In genomic region chr21:32089771-32090170, GRCh38 we compare ENCODE assay signal across 33 cellular contexts.
"Had no signal": no experiment of that assay in that cellular context is flagged by ENCODE, and none has a peak within 500 bp of the region (broad histone marks: within the 10 kb centered on the region; RNA-seq: fewer than 3 reads in every experiment).

No MANE protein-coding gene starts in this region.

- H3K9me3 ChIP-seq: adrenal gland, body of pancreas, breast epithelium had no signal

- H3K36me3 ChIP-seq: adrenal gland, brain microvascular endothelial cell, breast epithelium had no signal

- H3K4me3 ChIP-seq: adrenal gland, body of pancreas, breast epithelium had no signal

- H3K27me3 ChIP-seq: adrenal gland, body of pancreas, brain microvascular endothelial cell, breast epithelium had no signal

- FAIRE-seq: astrocyte, TTC549 had no signal

- ATAC-seq: activated CD8-positive, alpha-beta T cell treated with anti-CD3 and anti-CD28 coated beads for 36 hours; activated naive CD4-positive, alpha-beta T cell treated with anti-CD3 and anti-CD28 coated beads, Interleukin-2, amount 50 U/mL, for 72 hours; activated T-cell treated with anti-CD3 and anti-CD28 coated beads, Interleukin-2, amount 50 U/mL, for 4 hours; activated T-cell treated with anti-CD3 and anti-CD28 coated beads, Interleukin-2, amount 50 U/mL, for 72 hours; activated T-helper 17 cell treated with anti-CD3 and anti-CD28 coated beads, Interleukin-2, amount 50 U/mL, for 72 hours; body of pancreas had no signal

- H3K4me1 ChIP-seq: adrenal gland, body of pancreas, breast epithelium had no signal

- DNase-seq: activated B cell treated with CpG ODN at 0.5 μM for 24 hours; activated CD4-positive, alpha-beta memory T cell treated with anti-CD3 and anti-CD28 coated beads for 36 hours; activated CD4-positive, alpha-beta T cell treated with anti-CD3 and anti-CD28 coated beads for 4 hours; activated CD4-positive, alpha-beta T cell treated with anti-CD3 and anti-CD28 coated beads, Interleukin-2, amount 10 ng/mL, durations not matched to agents 24 days and 14 days; activated CD4-positive, alpha-beta T cell treated with anti-CD3 and anti-CD28 coated beads, Interleukin-2, amount 50 U/mL, for 1 hour; activated CD4-positive, alpha-beta T cell treated with anti-CD3 and anti-CD28 coated beads, Interleukin-2, amount 50 U/mL, for 4 hours; activated CD4-positive, CD25-positive, alpha-beta regulatory T cell treated with anti-CD3 and anti-CD28 coated beads, Interleukin-2, amount 50 U/mL, for 72 hours; activated CD8-positive, alpha-beta memory T cell treated with anti-CD3 and anti-CD28 coated beads, Interleukin-2, amount 50 U/mL, for 4 hours; activated CD8-positive, alpha-beta T cell treated with anti-CD3 and anti-CD28 coated beads for 36 hours; activated effector memory CD4-positive, alpha-beta T cell treated with anti-CD3 and anti-CD28 coated beads, Interleukin-2, amount 50 U/mL, for 16 hours; activated gamma-delta T cell treated with Interleukin-2 at 50 U/mL for 16 hours; activated naive CD4-positive, alpha-beta T cell; activated naive CD4-positive, alpha-beta T cell treated with anti-CD3 and anti-CD28 coated beads for 36 hours; activated naive CD4-positive, alpha-beta T cell treated with anti-CD3 and anti-CD28 coated beads, Interleukin-2, amount 50 U/mL, for 16 hours; activated naive CD8-positive, alpha-beta T cell treated with anti-CD3 and anti-CD28 coated beads for 36 hours; activated T-cell treated with anti-CD3 and anti-CD28 coated beads for 4 hours; activated T-cell treated with anti-CD3 and anti-CD28 coated beads, Interleukin-2, amount 50 U/mL, for 1 hour; activated T-cell treated with anti-CD3 and anti-CD28 coated beads, Interleukin-2, amount 50 U/mL, for 4 hours; activated T-cell treated with anti-CD3 and anti-CD28 coated beads, Interleukin-2, amount 50 U/mL, for 72 hours; adrenal gland; amniotic stem cell; aorta; body of pancreas; brain microvascular endothelial cell; central memory CD4-positive, alpha-beta T cell; T-helper 2 cell; T-helper 9 cell had no signal

- H3K27ac ChIP-seq: adrenal gland, body of pancreas, brain microvascular endothelial cell, breast epithelium, VCaP had no signal
